ENCODE assay signal across 1 cellular context in the genomic region with DNA sequence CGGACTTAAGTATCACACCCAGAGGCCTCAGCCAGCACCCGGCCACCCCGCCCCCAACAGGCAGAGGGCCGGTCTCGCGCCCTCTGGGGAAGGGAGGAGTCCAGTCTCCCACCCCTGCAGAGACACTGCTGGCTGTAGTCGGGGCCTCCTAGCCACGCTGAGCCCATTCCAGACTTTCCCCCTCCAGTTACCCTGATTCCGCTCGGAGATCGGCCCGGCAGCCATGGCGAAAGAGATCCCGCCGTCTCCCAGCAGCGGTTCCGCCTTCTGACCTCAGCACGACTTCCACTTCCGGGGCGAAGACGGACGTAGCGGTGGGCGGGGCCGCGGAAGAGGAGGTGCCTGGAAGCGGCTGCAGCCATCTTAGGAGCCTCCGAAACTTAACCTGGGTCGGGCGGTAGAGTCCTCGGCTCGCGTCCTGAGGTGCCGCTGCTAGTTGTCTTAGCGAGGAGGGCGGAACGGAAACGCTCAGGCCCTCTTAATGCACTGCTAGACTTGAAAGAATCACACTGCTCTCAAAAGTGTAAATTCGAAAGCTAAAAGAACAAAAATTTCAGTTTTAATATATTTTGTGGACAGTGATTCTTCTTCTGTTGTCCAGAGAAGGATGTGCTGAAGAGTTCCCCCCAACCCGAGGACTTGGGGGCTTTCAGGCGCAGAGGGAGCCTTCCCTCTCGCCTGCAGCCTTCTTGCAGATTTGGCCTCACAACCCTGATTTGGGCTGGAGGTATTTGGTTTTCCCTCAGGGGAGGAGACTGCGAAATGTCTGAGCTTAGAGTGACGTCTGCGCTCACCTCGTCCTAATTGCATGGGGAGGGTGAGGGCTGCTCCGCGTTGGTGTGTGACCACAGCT.
TF ChIP-seq lines count a peak whose summit lies in the region.

Gene SF3B4, minus strand, starts transcription at position 269 of the 853 bp plus-strand sequence. Its CDS starts 44 bp downstream, at position 225.

TF ChIP-seq in K562, 482 proteins besides CTCF, POLR2A, EP300 and RAD21 (continued from another document and continues in another):
- TF ChIP-seq, protein P1, sequence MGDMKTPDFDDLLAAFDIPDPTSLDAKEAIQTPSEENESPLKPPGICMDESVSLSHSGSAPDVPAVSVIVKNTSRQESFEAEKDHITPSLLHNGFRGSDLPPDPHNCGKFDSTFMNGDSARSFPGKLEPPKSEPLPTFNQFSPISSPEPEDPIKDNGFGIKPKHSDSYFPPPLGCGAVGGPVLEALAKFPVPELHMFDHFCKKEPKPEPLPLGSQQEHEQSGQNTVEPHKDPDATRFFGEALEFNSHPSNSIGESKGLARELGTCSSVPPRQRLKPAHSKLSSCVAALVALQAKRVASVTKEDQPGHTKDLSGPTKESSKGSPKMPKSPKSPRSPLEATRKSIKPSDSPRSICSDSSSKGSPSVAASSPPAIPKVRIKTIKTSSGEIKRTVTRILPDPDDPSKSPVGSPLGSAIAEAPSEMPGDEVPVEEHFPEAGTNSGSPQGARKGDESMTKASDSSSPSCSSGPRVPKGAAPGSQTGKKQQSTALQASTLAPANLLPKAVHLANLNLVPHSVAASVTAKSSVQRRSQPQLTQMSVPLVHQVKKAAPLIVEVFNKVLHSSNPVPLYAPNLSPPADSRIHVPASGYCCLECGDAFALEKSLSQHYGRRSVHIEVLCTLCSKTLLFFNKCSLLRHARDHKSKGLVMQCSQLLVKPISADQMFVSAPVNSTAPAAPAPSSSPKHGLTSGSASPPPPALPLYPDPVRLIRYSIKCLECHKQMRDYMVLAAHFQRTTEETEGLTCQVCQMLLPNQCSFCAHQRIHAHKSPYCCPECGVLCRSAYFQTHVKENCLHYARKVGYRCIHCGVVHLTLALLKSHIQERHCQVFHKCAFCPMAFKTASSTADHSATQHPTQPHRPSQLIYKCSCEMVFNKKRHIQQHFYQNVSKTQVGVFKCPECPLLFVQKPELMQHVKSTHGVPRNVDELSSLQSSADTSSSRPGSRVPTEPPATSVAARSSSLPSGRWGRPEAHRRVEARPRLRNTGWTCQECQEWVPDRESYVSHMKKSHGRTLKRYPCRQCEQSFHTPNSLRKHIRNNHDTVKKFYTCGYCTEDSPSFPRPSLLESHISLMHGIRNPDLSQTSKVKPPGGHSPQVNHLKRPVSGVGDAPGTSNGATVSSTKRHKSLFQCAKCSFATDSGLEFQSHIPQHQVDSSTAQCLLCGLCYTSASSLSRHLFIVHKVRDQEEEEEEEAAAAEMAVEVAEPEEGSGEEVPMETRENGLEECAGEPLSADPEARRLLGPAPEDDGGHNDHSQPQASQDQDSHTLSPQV (IDR thresholded peaks at IDR 0.05): peak; percentile 38; the same call in 1 of the 2 replicates
- no peak for TF ChIP-seq RFX7 (CRISPR knock-in tag; IDR thresholded peaks at IDR 0.05)
- 0 out of 4 replicates have a peak, but pooled peaks of 1 of the 2 experiments have one; percentile 44 for TF ChIP-seq ARNT (IDR thresholded peaks at IDR 0.05)
- peak; percentile 84 for TF ChIP-seq RFX1 (IDR thresholded peaks at IDR 0.05)
- TF ChIP-seq KAT8 (IDR thresholded peaks at IDR 0.05; ENCODE audit: low read depth): peak; percentile 86
- TF ChIP-seq, protein P2, sequence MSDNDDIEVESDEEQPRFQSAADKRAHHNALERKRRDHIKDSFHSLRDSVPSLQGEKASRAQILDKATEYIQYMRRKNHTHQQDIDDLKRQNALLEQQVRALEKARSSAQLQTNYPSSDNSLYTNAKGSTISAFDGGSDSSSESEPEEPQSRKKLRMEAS (CRISPR knock-in tag; IDR thresholded peaks at IDR 0.05): no peak
- peak; percentile 85 for TF ChIP-seq TAF1 (IDR thresholded peaks at IDR 0.05; ENCODE audit: control insufficient read depth, extremely low read depth, insufficient read depth, low read length, severe bottlenecking)
- peak; percentile 79 for TF ChIP-seq SMAD1 (IDR thresholded peaks at IDR 0.05; ENCODE audit: low read depth, low read length, partially characterized antibody)
- TF ChIP-seq NFYB (IDR thresholded peaks at IDR 0.05; ENCODE audit: extremely low read depth, insufficient read length): no peak
- TF ChIP-seq, protein P3, sequence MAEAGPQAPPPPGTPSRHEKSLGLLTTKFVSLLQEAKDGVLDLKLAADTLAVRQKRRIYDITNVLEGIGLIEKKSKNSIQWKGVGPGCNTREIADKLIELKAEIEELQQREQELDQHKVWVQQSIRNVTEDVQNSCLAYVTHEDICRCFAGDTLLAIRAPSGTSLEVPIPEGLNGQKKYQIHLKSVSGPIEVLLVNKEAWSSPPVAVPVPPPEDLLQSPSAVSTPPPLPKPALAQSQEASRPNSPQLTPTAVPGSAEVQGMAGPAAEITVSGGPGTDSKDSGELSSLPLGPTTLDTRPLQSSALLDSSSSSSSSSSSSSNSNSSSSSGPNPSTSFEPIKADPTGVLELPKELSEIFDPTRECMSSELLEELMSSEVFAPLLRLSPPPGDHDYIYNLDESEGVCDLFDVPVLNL (CRISPR knock-in tag; IDR thresholded peaks at IDR 0.05; ENCODE audit: low read depth): 0 out of 2 replicates have a peak, but pooled peaks have one; percentile 29
- TF ChIP-seq MAZ (CRISPR knock-in tag; conservative IDR thresholded peaks at IDR 0.05 in 1 of 2, IDR thresholded peaks at IDR 0.05 in 1 of 2): peak; percentile 56 to 62
- TF ChIP-seq HDAC1 (IDR thresholded peaks at IDR 0.05): peak in 1 of 2 experiments; percentile 91; a peak in 2 of 4 replicates
- peak; percentile 98 for TF ChIP-seq GABPA (tag; conservative IDR thresholded peaks at IDR 0.05; ENCODE audit: low read depth)
- TF ChIP-seq, protein P4, sequence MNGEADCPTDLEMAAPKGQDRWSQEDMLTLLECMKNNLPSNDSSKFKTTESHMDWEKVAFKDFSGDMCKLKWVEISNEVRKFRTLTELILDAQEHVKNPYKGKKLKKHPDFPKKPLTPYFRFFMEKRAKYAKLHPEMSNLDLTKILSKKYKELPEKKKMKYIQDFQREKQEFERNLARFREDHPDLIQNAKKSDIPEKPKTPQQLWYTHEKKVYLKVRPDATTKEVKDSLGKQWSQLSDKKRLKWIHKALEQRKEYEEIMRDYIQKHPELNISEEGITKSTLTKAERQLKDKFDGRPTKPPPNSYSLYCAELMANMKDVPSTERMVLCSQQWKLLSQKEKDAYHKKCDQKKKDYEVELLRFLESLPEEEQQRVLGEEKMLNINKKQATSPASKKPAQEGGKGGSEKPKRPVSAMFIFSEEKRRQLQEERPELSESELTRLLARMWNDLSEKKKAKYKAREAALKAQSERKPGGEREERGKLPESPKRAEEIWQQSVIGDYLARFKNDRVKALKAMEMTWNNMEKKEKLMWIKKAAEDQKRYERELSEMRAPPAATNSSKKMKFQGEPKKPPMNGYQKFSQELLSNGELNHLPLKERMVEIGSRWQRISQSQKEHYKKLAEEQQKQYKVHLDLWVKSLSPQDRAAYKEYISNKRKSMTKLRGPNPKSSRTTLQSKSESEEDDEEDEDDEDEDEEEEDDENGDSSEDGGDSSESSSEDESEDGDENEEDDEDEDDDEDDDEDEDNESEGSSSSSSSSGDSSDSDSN (IDR thresholded peaks at IDR 0.05; ENCODE audit: borderline replicate concordance in 1 of 2, low read depth in 2 of 2, low read length in 2 of 2): 0 out of 4 replicates have a peak, but pooled peaks of 1 of the 2 experiments have one; percentile 38
- 0 out of 4 replicates have a peak, but pooled peaks have one; percentile 18 to 32 for TF ChIP-seq NRF1 (conservative IDR thresholded peaks at IDR 0.05 in 1 of 2, IDR thresholded peaks at IDR 0.05 in 1 of 2)
- TF ChIP-seq TBP (optimal IDR thresholded peaks at IDR 0.05; ENCODE audit: low read depth, low read length): peak; percentile 69
- peak; percentile 77 for TF ChIP-seq TAF9B (IDR thresholded peaks at IDR 0.05; ENCODE audit: partially characterized antibody)
- TF ChIP-seq ASH1L (IDR thresholded peaks at IDR 0.05; ENCODE audit: borderline replicate concordance, low read depth, partially characterized antibody): no peak
- no peak for TF ChIP-seq MTF1 (CRISPR knock-in tag; IDR thresholded peaks at IDR 0.05; ENCODE audit: borderline replicate concordance)
- TF ChIP-seq HNRNPLL (IDR thresholded peaks at IDR 0.05; ENCODE audit: low read depth, low read length, poor library complexity, severe bottlenecking): peak; percentile 35
- TF ChIP-seq, protein P5, sequence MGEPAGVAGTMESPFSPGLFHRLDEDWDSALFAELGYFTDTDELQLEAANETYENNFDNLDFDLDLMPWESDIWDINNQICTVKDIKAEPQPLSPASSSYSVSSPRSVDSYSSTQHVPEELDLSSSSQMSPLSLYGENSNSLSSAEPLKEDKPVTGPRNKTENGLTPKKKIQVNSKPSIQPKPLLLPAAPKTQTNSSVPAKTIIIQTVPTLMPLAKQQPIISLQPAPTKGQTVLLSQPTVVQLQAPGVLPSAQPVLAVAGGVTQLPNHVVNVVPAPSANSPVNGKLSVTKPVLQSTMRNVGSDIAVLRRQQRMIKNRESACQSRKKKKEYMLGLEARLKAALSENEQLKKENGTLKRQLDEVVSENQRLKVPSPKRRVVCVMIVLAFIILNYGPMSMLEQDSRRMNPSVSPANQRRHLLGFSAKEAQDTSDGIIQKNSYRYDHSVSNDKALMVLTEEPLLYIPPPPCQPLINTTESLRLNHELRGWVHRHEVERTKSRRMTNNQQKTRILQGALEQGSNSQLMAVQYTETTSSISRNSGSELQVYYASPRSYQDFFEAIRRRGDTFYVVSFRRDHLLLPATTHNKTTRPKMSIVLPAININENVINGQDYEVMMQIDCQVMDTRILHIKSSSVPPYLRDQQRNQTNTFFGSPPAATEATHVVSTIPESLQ (CRISPR knock-in tag; IDR thresholded peaks at IDR 0.05): no peak
- TF ChIP-seq, protein P6, sequence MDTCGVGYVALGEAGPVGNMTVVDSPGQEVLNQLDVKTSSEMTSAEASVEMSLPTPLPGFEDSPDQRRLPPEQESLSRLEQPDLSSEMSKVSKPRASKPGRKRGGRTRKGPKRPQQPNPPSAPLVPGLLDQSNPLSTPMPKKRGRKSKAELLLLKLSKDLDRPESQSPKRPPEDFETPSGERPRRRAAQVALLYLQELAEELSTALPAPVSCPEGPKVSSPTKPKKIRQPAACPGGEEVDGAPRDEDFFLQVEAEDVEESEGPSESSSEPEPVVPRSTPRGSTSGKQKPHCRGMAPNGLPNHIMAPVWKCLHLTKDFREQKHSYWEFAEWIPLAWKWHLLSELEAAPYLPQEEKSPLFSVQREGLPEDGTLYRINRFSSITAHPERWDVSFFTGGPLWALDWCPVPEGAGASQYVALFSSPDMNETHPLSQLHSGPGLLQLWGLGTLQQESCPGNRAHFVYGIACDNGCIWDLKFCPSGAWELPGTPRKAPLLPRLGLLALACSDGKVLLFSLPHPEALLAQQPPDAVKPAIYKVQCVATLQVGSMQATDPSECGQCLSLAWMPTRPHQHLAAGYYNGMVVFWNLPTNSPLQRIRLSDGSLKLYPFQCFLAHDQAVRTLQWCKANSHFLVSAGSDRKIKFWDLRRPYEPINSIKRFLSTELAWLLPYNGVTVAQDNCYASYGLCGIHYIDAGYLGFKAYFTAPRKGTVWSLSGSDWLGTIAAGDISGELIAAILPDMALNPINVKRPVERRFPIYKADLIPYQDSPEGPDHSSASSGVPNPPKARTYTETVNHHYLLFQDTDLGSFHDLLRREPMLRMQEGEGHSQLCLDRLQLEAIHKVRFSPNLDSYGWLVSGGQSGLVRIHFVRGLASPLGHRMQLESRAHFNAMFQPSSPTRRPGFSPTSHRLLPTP (IDR thresholded peaks at IDR 0.05; ENCODE audit: borderline replicate concordance, extremely low read depth, insufficient read length): no peak
- TF ChIP-seq PHF8 (IDR thresholded peaks at IDR 0.05; ENCODE audit: borderline replicate concordance, low read length): peak; percentile 90; the same call in 1 of the 2 replicates
- peak in 1 of 2 experiments; percentile 32; a peak in 1 of 4 replicates for TF ChIP-seq FOXK2 (conservative IDR thresholded peaks at IDR 0.05 in 1 of 2, IDR thresholded peaks at IDR 0.05 in 1 of 2; ENCODE audit: low read depth in 2 of 2)
- peak; percentile 81 for TF ChIP-seq POLR2AphosphoS5 (IDR thresholded peaks at IDR 0.05; ENCODE audit: control insufficient read depth, insufficient read depth, low read depth, low read length)
- TF ChIP-seq HDAC3 (IDR thresholded peaks at IDR 0.05; ENCODE audit: borderline replicate concordance, partially characterized antibody): peak; percentile 31
- peak; percentile 95; the same call in 1 of the 2 replicates for TF ChIP-seq PREB (CRISPR knock-in tag; IDR thresholded peaks at IDR 0.05)
- TF ChIP-seq, protein P7, sequence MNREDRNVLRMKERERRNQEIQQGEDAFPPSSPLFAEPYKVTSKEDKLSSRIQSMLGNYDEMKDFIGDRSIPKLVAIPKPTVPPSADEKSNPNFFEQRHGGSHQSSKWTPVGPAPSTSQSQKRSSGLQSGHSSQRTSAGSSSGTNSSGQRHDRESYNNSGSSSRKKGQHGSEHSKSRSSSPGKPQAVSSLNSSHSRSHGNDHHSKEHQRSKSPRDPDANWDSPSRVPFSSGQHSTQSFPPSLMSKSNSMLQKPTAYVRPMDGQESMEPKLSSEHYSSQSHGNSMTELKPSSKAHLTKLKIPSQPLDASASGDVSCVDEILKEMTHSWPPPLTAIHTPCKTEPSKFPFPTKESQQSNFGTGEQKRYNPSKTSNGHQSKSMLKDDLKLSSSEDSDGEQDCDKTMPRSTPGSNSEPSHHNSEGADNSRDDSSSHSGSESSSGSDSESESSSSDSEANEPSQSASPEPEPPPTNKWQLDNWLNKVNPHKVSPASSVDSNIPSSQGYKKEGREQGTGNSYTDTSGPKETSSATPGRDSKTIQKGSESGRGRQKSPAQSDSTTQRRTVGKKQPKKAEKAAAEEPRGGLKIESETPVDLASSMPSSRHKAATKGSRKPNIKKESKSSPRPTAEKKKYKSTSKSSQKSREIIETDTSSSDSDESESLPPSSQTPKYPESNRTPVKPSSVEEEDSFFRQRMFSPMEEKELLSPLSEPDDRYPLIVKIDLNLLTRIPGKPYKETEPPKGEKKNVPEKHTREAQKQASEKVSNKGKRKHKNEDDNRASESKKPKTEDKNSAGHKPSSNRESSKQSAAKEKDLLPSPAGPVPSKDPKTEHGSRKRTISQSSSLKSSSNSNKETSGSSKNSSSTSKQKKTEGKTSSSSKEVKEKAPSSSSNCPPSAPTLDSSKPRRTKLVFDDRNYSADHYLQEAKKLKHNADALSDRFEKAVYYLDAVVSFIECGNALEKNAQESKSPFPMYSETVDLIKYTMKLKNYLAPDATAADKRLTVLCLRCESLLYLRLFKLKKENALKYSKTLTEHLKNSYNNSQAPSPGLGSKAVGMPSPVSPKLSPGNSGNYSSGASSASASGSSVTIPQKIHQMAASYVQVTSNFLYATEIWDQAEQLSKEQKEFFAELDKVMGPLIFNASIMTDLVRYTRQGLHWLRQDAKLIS (CRISPR knock-in tag; IDR thresholded peaks at IDR 0.05): peak; percentile 50
- peak; percentile 93 for TF ChIP-seq CXXC5 (CRISPR knock-in tag; IDR thresholded peaks at IDR 0.05)
- TF ChIP-seq, protein P8, sequence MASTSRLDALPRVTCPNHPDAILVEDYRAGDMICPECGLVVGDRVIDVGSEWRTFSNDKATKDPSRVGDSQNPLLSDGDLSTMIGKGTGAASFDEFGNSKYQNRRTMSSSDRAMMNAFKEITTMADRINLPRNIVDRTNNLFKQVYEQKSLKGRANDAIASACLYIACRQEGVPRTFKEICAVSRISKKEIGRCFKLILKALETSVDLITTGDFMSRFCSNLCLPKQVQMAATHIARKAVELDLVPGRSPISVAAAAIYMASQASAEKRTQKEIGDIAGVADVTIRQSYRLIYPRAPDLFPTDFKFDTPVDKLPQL (IDR thresholded peaks at IDR 0.05; ENCODE audit: extremely low read depth, insufficient read length): peak; percentile 37
- 0 out of 2 replicates have a peak, but pooled peaks have one; percentile 37 for TF ChIP-seq LCOR (CRISPR knock-in tag; IDR thresholded peaks at IDR 0.05)
- TF ChIP-seq CEBPB (tag; IDR thresholded peaks at IDR 0.05): peak; percentile 27; the same call in 1 of the 2 replicates
